24 cellular contexts compared by ENCODE assay signal in the genomic region with DNA sequence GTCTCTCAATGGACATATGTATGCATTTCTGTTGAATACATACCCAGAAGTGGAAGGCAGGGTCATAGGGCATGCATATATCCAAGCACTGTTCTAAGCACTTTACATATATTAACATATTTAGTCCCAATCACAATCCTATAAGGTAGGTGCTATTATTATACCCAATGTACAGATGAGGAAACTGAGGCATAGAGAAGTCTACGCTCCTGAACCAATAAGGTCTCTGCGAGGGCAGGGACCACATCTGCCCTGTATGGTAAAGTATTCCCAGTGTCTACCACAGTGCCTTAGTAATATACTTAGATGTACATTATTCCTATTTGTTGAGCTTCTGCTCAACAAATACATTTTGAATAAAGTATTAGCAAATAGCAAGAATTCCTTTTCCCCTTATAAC. TPM values are rescaled to one million over a fixed set of nuclear protein-coding genes. Genes with fewer than 3 reads are reported as not detected.
DNase-seq lines count a peak whose midpoint lies in the region; ATAC-seq, FAIRE-seq and TF ChIP-seq lines count a peak whose summit lies in the region.
"Had no signal": no experiment of that assay in that cellular context is flagged by ENCODE, and none has a peak within 500 bp of the region (broad histone marks: within the 10 kb centered on the region; RNA-seq: fewer than 3 reads in every experiment).

No MANE protein-coding gene starts in this region.

- no peaks in the 10 kb centered on the region for H3K9me3 ChIP-seq in HepG2 (ENCODE audit: low read length)
- no peaks in the 10 kb centered on the region for H3K9me3 ChIP-seq in right lobe of liver
- H3K9me3 ChIP-seq in Panc1 (ENCODE audit: control insufficient read depth, insufficient read depth, low read depth, low read length), result no peaks in the 10 kb centered on the region
- H3K9me3 ChIP-seq in tibial artery, result no peaks in the 10 kb centered on the region
- H3K9me3 ChIP-seq: Caco-2 had no signal

- TF ChIP-seq CTCF in HepG2 (CRISPR knock-in tag; IDR thresholded peaks at IDR 0.05) (no peak), right lobe of liver (IDR thresholded peaks at IDR 0.05) (no peak), Panc1 (IDR thresholded peaks at IDR 0.05) (no peak), natural killer cell (IDR thresholded peaks at IDR 0.05) (no peak), tibial artery (IDR thresholded peaks at IDR 0.05) (no peak)

- H3K4me1 ChIP-seq in HepG2 (ENCODE audit: insufficient read depth, low read length) (peaks cover 59% of the 10 kb centered on the region), right lobe of liver (peaks cover 0 to 10% (median 1%) of the 10 kb centered on the region in 4 donors), Panc1 (ENCODE audit: control insufficient read depth, insufficient read depth, low read length) (no peaks in the 10 kb centered on the region; the same call in 1 of the 2 replicates), tibial artery (peaks cover 0 to 13% (median 9%) of the 10 kb centered on the region in 4 donors)
- H3K4me1 ChIP-seq: Caco-2 had no signal

- H3K4me3 ChIP-seq in HepG2 (replicated peaks in 1 of 3; ENCODE audit: insufficient read depth in 1 of 3, low read depth in 2 of 3, low read length in 3 of 3), result no peak overlapping the region
- H3K4me3 ChIP-seq in right lobe of liver, result no peak overlapping the region
- no peak overlapping the region for H3K4me3 ChIP-seq in Panc1 (ENCODE audit: low read depth in 2 of 2, low read length in 2 of 2)
- no peak overlapping the region for H3K4me3 ChIP-seq in tibial artery
- H3K4me3 ChIP-seq: BLaER1, GM23248 had no signal

- in situ Hi-C loops in HepG2 (cut with HindIII; ENCODE audit: extremely low pct_ligation_motif_present, low pct_unique_long_range_greater_than_20kb) (no loop called here), Panc1 (cut with HindIII; ENCODE audit: low pct_unique_long_range_greater_than_20kb, low sequenced_read_pairs) (no loop called here)

- TF ChIP-seq RAD21 in HepG2 (CRISPR knock-in tag; IDR thresholded peaks at IDR 0.05), result no peak

- H3K27ac Mint-ChIP-seq in natural killer cell, result no peak overlapping the region
- H3K27ac Mint-ChIP-seq: B cell; CD4-positive, CD25-positive, alpha-beta regulatory T cell; CD8-positive, alpha-beta T cell had no signal

- no peaks in the 10 kb centered on the region for H3K27me3 Mint-ChIP-seq in natural killer cell (ENCODE audit: low read depth in 2 of 2)
- H3K27me3 Mint-ChIP-seq: B cell; CD4-positive, CD25-positive, alpha-beta regulatory T cell had no signal

- TF ChIP-seq EP300 in HepG2 (IDR thresholded peaks at IDR 0.05; ENCODE audit: low read depth in 2 of 2, low read length in 2 of 2) (no peak), HepG2 (CRISPR knock-in tag; IDR thresholded peaks at IDR 0.05; ENCODE audit: borderline replicate concordance) (no peak)

- H3K36me3 ChIP-seq in HepG2 (replicated peaks in 1 of 2; ENCODE audit: control insufficient read depth in 1 of 2, insufficient read depth in 2 of 2, low read length in 2 of 2), result no peaks in the 10 kb centered on the region; a peak in 1 of 5 replicates
- H3K36me3 ChIP-seq in right lobe of liver, result no peaks in the 10 kb centered on the region
- H3K36me3 ChIP-seq in Panc1 (ENCODE audit: control insufficient read depth, insufficient read depth, low read length), result no peaks in the 10 kb centered on the region; the same call in 1 of the 2 replicates
- H3K36me3 ChIP-seq in tibial artery, result no peaks in the 10 kb centered on the region

- CTCF ChIA-PET in HepG2 (lab: Yijun Ruan, JAX; ENCODE audit: low intra/inter-chr PET ratio, low total read pairs), result no interaction called here
- CTCF ChIA-PET in Panc1 (lab: Charles Lee), result no interaction called here

- peak overlapping the region; percentile 6; the same call in 1 of the 2 replicates for H3K4me2 ChIP-seq in HepG2 (ENCODE audit: low read depth, low read length)
- H3K4me2 ChIP-seq: BLaER1 had no signal

- H2AFZ ChIP-seq in HepG2 (ENCODE audit: low read length), result no peak overlapping the region
- H2AFZ ChIP-seq: GM23248 had no signal

- peaks cover 5 to 7% of the 10 kb centered on the region in 2 donors for H3K4me1 Mint-ChIP-seq in natural killer cell

- intact Hi-C loops in HepG2 (cut with micrococcal nuclease; ENCODE audit: unreplicated experiment) (no loop called here), right lobe of liver (cut with DNase I) (no loop called here), Panc1 (cut with micrococcal nuclease; ENCODE audit: unreplicated experiment) (loop anchor here (10.0 kb wide), 1 partner anchor 475 kb away; no protein-coding TSS in a partner anchor), natural killer cell (cut with micrococcal nuclease) (no loop called here), tibial artery (cut with DNase I; ENCODE audit: low total_unique reads) (loop anchor here (10.0 kb wide), 1 partner anchor 365 kb away; no protein-coding TSS in a partner anchor)

- peaks cover 95% of the 10 kb centered on the region for H3K79me2 ChIP-seq in HepG2 (ENCODE audit: insufficient read depth, low read length)

- POLR2A ChIA-PET in HepG2 (lab: Yijun Ruan, JAX), result no interaction called here
- POLR2A ChIA-PET in Panc1 (lab: Charles Lee), result no interaction called here

- BruUV-seq in HepG2 (replicated peaks; lab: Mats Ljungman, UMichigan) (no TSS peak), Panc1 (replicated peaks; lab: Mats Ljungman, UMichigan) (TSS peak; percentile 15)

- H4K20me1 ChIP-seq in HepG2 (ENCODE audit: insufficient read depth, low read length), result peaks cover 27% of the 10 kb centered on the region; the same call in 1 of the 2 replicates

- no peak overlapping the region for H3K27ac ChIP-seq in HepG2 (ENCODE audit: extremely low read length, insufficient read depth, low read length)
- H3K27ac ChIP-seq in right lobe of liver, result no peak overlapping the region
- no peak overlapping the region for H3K27ac ChIP-seq in Panc1 (ENCODE audit: low read length)
- no peak overlapping the region for H3K27ac ChIP-seq in tibial artery
- H3K27ac ChIP-seq: 22Rv1, BLaER1, C4-2B, GM23248 had no signal

- H3K36me3 Mint-ChIP-seq in natural killer cell, result no peaks in the 10 kb centered on the region
- H3K36me3 Mint-ChIP-seq: CD8-positive, alpha-beta T cell had no signal

- no peak for DNase-seq in HepG2 (ENCODE audit: low spot score)
- no peak for DNase-seq in right lobe of liver
- DNase-seq in Panc1 (ENCODE audit: low read depth, low spot score), result no peak
- DNase-seq in natural killer cell, result no peak
- DNase-seq in tibial artery, result no peak
- DNase-seq: Caco-2; CD4-positive, CD25-positive, alpha-beta regulatory T cell; CD8-positive, alpha-beta T cell; DMS 273 treated with DMSO at 0.1 percent for 48 hours; DMS79; GF-D8; GM23248; H7; HCEC 1CT had no signal

- ATAC-seq in HepG2 (no peak), right lobe of liver (no peak), Panc1 (no peak), natural killer cell (no peak)
- ATAC-seq in activated CD4-positive, CD25-positive, alpha-beta regulatory T cell treated with anti-CD3 and anti-CD28 coated beads, Interleukin-2, amount 50 U/mL, for 24 hours, result no peak
- ATAC-seq: CD8-positive, alpha-beta T cell had no signal

- no peak for TF ChIP-seq POLR2A in HepG2 (IDR thresholded peaks at IDR 0.05; ENCODE audit: insufficient read depth in 1 of 2, low read depth in 2 of 2, low read length in 2 of 2)
- no peak for TF ChIP-seq POLR2A in right lobe of liver (IDR thresholded peaks at IDR 0.05)

- no peak overlapping the region for H3K4me3 Mint-ChIP-seq in natural killer cell
- H3K4me3 Mint-ChIP-seq: B cell; CD4-positive, CD25-positive, alpha-beta regulatory T cell; CD8-positive, alpha-beta T cell had no signal

- 100% methylated on average over 2 of the region's 2 CpGs for WGBS in HepG2 (ENCODE audit: low lambda C conversion rate)
- 89% methylated on average over 1 of the region's 2 CpGs for WGBS in right lobe of liver (ENCODE audit: insufficient coverage, low coverage, low lambda C conversion rate, missing lambda C conversion rate)

- H3K27me3 ChIP-seq in HepG2 (ENCODE audit: control insufficient read depth in 1 of 2, insufficient read depth in 2 of 2, low read length in 2 of 2) (no peaks in the 10 kb centered on the region), right lobe of liver (no peaks in the 10 kb centered on the region), Panc1 (ENCODE audit: control insufficient read depth, insufficient read depth, low read length) (no peaks in the 10 kb centered on the region), tibial artery (no peaks in the 10 kb centered on the region)
- H3K27me3 ChIP-seq: BLaER1 had no signal

- no peak overlapping the region for H3K9ac ChIP-seq in HepG2 (ENCODE audit: insufficient read depth, low read depth, low read length)
- H3K9ac ChIP-seq: BLaER1, GM23248 had no signal

- H3K9me3 Mint-ChIP-seq in natural killer cell, result no peaks in the 10 kb centered on the region

- FAIRE-seq in HepG2 (lab: Jason Lieb, UNC), result no peak
- FAIRE-seq: A204.1, D721Med, GM12892, GM19239, H1 had no signal

RNA-seq across cellular contexts. Expression of a gene that starts 5.2 kb away (rescaled TPM):
- total RNA-seq in HepG2 (2016; rRNA removed; fragmentation: Illumina TruSeq; extraction: Trizol) (62.6 and 98.4 TPM in 2 replicates), right lobe of liver (1 to 10 TPM; 4.4 to 8.5 (median 7.1) TPM), Panc1 (2021; ENCODE audit: unreplicated experiment) (38.3 TPM), natural killer cell (1 to 10 TPM; 4.3 to 8.9 (median 6.2) TPM)
- total RNA-seq in HepG2 (2016; cell fraction: cytosol; rRNA removed; fragmentation: Illumina TruSeq; extraction: Trizol; ENCODE audit: low read depth), result 5.3 and 7.1 TPM in 2 replicates
- total RNA-seq in HepG2 (2016; cell fraction: insoluble cytoplasmic fraction; rRNA removed; fragmentation: Illumina TruSeq; extraction: Trizol), result 59.7 and 95.9 TPM in 2 replicates
- total RNA-seq in HepG2 (2016; cell fraction: membrane; rRNA removed; fragmentation: Illumina TruSeq; extraction: Trizol), result 19.1 and 23.2 TPM in 2 replicates
- total RNA-seq in HepG2 (2016; cell fraction: nucleus; rRNA removed; fragmentation: Illumina TruSeq; extraction: Trizol), result 44.4 and 47.9 TPM in 2 replicates
- 13.7 and 16.9 TPM in 2 replicates for polyA plus RNA-seq in HepG2 (2011; rRNA removed)
- polyA plus RNA-seq in HepG2 (2011; cell fraction: cytosol; rRNA removed), result 6.9 and 9.4 TPM in 2 replicates
- 5.9 and 6.3 TPM in 2 replicates for polyA plus RNA-seq in HepG2 (2011; cell fraction: nucleus; rRNA removed)
- 21.9 and 23.3 TPM in 2 replicates for polyA plus RNA-seq in HepG2 (2012)
- 1.6 and 1.8 TPM in 2 replicates for polyA plus RNA-seq in HepG2 (2016; cell fraction: cytosol; fragmentation: Illumina TruSeq; extraction: Trizol; ENCODE audit: low read depth)
- 64.9 and 70.4 TPM in 2 replicates for polyA plus RNA-seq in HepG2 (2016; cell fraction: insoluble cytoplasmic fraction; fragmentation: Illumina TruSeq; extraction: Trizol; ENCODE audit: low read depth)
- 6.4 and 7.7 TPM in 2 replicates for polyA plus RNA-seq in HepG2 (2016; cell fraction: membrane; fragmentation: Illumina TruSeq; extraction: Trizol; ENCODE audit: low read depth)
- polyA plus RNA-seq in HepG2 (2016; cell fraction: nucleus; fragmentation: Illumina TruSeq; extraction: Trizol; ENCODE audit: insufficient read depth, low read depth), result 39.8 and 45.4 TPM in 2 replicates
- 16.1 and 21.7 TPM in 2 replicates for polyA minus RNA-seq in HepG2 (2011; rRNA and poly(A)+ RNA removed; ENCODE audit: low replicate concordance)
- polyA minus RNA-seq in HepG2 (2011; cell fraction: cytosol; rRNA and poly(A)+ RNA removed), result 11.9 and 16.3 TPM in 2 replicates
- 25.0 and 29.1 TPM in 2 replicates for polyA minus RNA-seq in HepG2 (2011; cell fraction: nucleus; rRNA and poly(A)+ RNA removed)
- polyA plus RNA-seq in Panc1 (2012; ENCODE audit: insufficient read length), result 27.2 TPM

RNA-seq across cellular contexts. Expression of a gene that starts 5.9 kb away (rescaled TPM):
- total RNA-seq in HepG2 (2016; rRNA removed; fragmentation: Illumina TruSeq; extraction: Trizol) (249 and 453 TPM in 2 replicates), right lobe of liver (10 to 100 TPM; 39.8 to 77.5 (median 54.2) TPM), Panc1 (2021; ENCODE audit: unreplicated experiment) (135 TPM), natural killer cell (10 to 100 TPM; 15.8 to 20.0 (median 17.6) TPM)
- 32.8 and 38.2 TPM in 2 replicates for total RNA-seq in HepG2 (2016; cell fraction: cytosol; rRNA removed; fragmentation: Illumina TruSeq; extraction: Trizol; ENCODE audit: low read depth)
- total RNA-seq in HepG2 (2016; cell fraction: insoluble cytoplasmic fraction; rRNA removed; fragmentation: Illumina TruSeq; extraction: Trizol), result 251 and 440 TPM in 2 replicates
- total RNA-seq in HepG2 (2016; cell fraction: membrane; rRNA removed; fragmentation: Illumina TruSeq; extraction: Trizol), result 86.3 and 100 TPM in 2 replicates
- total RNA-seq in HepG2 (2016; cell fraction: nucleus; rRNA removed; fragmentation: Illumina TruSeq; extraction: Trizol), result 120 and 133 TPM in 2 replicates
- polyA plus RNA-seq in HepG2 (2011; rRNA removed), result 165 and 241 TPM in 2 replicates
- polyA plus RNA-seq in HepG2 (2011; cell fraction: cytosol; rRNA removed), result 131 and 167 TPM in 2 replicates
- polyA plus RNA-seq in HepG2 (2011; cell fraction: nucleus; rRNA removed), result 70.5 and 75.1 TPM in 2 replicates
- 143 and 229 TPM in 2 replicates for polyA plus RNA-seq in HepG2 (2012)
- 44.9 and 45.4 TPM in 2 replicates for polyA plus RNA-seq in HepG2 (2016; cell fraction: cytosol; fragmentation: Illumina TruSeq; extraction: Trizol; ENCODE audit: low read depth)
- 478 and 487 TPM in 2 replicates for polyA plus RNA-seq in HepG2 (2016; cell fraction: insoluble cytoplasmic fraction; fragmentation: Illumina TruSeq; extraction: Trizol; ENCODE audit: low read depth)
- 72.6 and 81.2 TPM in 2 replicates for polyA plus RNA-seq in HepG2 (2016; cell fraction: membrane; fragmentation: Illumina TruSeq; extraction: Trizol; ENCODE audit: low read depth)
- polyA plus RNA-seq in HepG2 (2016; cell fraction: nucleus; fragmentation: Illumina TruSeq; extraction: Trizol; ENCODE audit: insufficient read depth, low read depth), result 160 and 165 TPM in 2 replicates
- 99.6 and 124 TPM in 2 replicates for polyA minus RNA-seq in HepG2 (2011; rRNA and poly(A)+ RNA removed; ENCODE audit: low replicate concordance)
- polyA minus RNA-seq in HepG2 (2011; cell fraction: cytosol; rRNA and poly(A)+ RNA removed), result 75.2 and 84.6 TPM in 2 replicates
- 143 TPM in 2 replicates for polyA minus RNA-seq in HepG2 (2011; cell fraction: nucleus; rRNA and poly(A)+ RNA removed)
- 48.6 TPM for polyA plus RNA-seq in Panc1 (2012; ENCODE audit: insufficient read length)

RNA-seq across cellular contexts. Expression of a gene that starts 37.2 kb away (rescaled TPM):
- 75.6 and 126 TPM in 2 replicates for total RNA-seq in HepG2 (2016; rRNA removed; fragmentation: Illumina TruSeq; extraction: Trizol)
- total RNA-seq in HepG2 (2016; cell fraction: cytosol; rRNA removed; fragmentation: Illumina TruSeq; extraction: Trizol; ENCODE audit: low read depth), result 13.0 and 14.5 TPM in 2 replicates
- 74.7 and 123 TPM in 2 replicates for total RNA-seq in HepG2 (2016; cell fraction: insoluble cytoplasmic fraction; rRNA removed; fragmentation: Illumina TruSeq; extraction: Trizol)
- 40.7 and 48.1 TPM in 2 replicates for total RNA-seq in HepG2 (2016; cell fraction: membrane; rRNA removed; fragmentation: Illumina TruSeq; extraction: Trizol)
- total RNA-seq in HepG2 (2016; cell fraction: nucleus; rRNA removed; fragmentation: Illumina TruSeq; extraction: Trizol), result 73.8 and 86.5 TPM in 2 replicates
- polyA plus RNA-seq in HepG2 (2011; rRNA removed), result 46.1 and 64.9 TPM in 2 replicates
- polyA plus RNA-seq in HepG2 (2011; cell fraction: cytosol; rRNA removed), result 34.7 and 51.4 TPM in 2 replicates
- polyA plus RNA-seq in HepG2 (2011; cell fraction: nucleus; rRNA removed), result 23.9 and 32.9 TPM in 2 replicates
- polyA plus RNA-seq in HepG2 (2012), result 58.2 and 72.9 TPM in 2 replicates
- polyA plus RNA-seq in HepG2 (2016; cell fraction: cytosol; fragmentation: Illumina TruSeq; extraction: Trizol; ENCODE audit: low read depth), result 14.8 and 15.2 TPM in 2 replicates
- 105 and 107 TPM in 2 replicates for polyA plus RNA-seq in HepG2 (2016; cell fraction: insoluble cytoplasmic fraction; fragmentation: Illumina TruSeq; extraction: Trizol; ENCODE audit: low read depth)
- polyA plus RNA-seq in HepG2 (2016; cell fraction: membrane; fragmentation: Illumina TruSeq; extraction: Trizol; ENCODE audit: low read depth), result 27.5 and 32.0 TPM in 2 replicates
- 63.6 and 67.8 TPM in 2 replicates for polyA plus RNA-seq in HepG2 (2016; cell fraction: nucleus; fragmentation: Illumina TruSeq; extraction: Trizol; ENCODE audit: insufficient read depth, low read depth)
- polyA minus RNA-seq in HepG2 (2011; rRNA and poly(A)+ RNA removed; ENCODE audit: low replicate concordance), result 54.7 and 55.6 TPM in 2 replicates
- 125 and 129 TPM in 2 replicates for polyA minus RNA-seq in HepG2 (2011; cell fraction: cytosol; rRNA and poly(A)+ RNA removed)
- 141 and 163 TPM in 2 replicates for polyA minus RNA-seq in HepG2 (2011; cell fraction: nucleus; rRNA and poly(A)+ RNA removed)
- 10 to 100 TPM; 41.3 to 54.8 (median 46.6) TPM for total RNA-seq in right lobe of liver
- total RNA-seq in Panc1 (2021; ENCODE audit: unreplicated experiment), result 82.4 TPM
- polyA plus RNA-seq in Panc1 (2012; ENCODE audit: insufficient read length), result 47.3 TPM
- total RNA-seq in natural killer cell, result 100 to 1,000 TPM; 102 to 131 (median 120) TPM

RNA-seq across cellular contexts. Expression of a gene that starts 42.9 kb away (rescaled TPM):
- total RNA-seq in HepG2 (2016; rRNA removed; fragmentation: Illumina TruSeq; extraction: Trizol), result 12.6 and 16.8 TPM in 2 replicates
- 3.0 and 5.9 TPM in 2 replicates for total RNA-seq in HepG2 (2016; cell fraction: cytosol; rRNA removed; fragmentation: Illumina TruSeq; extraction: Trizol; ENCODE audit: low read depth)
- 12.0 and 16.5 TPM in 2 replicates for total RNA-seq in HepG2 (2016; cell fraction: insoluble cytoplasmic fraction; rRNA removed; fragmentation: Illumina TruSeq; extraction: Trizol)
- 4.5 and 5.5 TPM in 2 replicates for total RNA-seq in HepG2 (2016; cell fraction: membrane; rRNA removed; fragmentation: Illumina TruSeq; extraction: Trizol)
- 15.5 and 16.0 TPM in 2 replicates for total RNA-seq in HepG2 (2016; cell fraction: nucleus; rRNA removed; fragmentation: Illumina TruSeq; extraction: Trizol)
- polyA plus RNA-seq in HepG2 (2011; rRNA removed), result 7.8 and 14.1 TPM in 2 replicates
- polyA plus RNA-seq in HepG2 (2011; cell fraction: cytosol; rRNA removed), result 2.9 and 4.6 TPM in 2 replicates
- polyA plus RNA-seq in HepG2 (2011; cell fraction: nucleus; rRNA removed), result 9.1 and 12.4 TPM in 2 replicates
- polyA plus RNA-seq in HepG2 (2012), result 5.0 and 6.6 TPM in 2 replicates
- polyA plus RNA-seq in HepG2 (2016; cell fraction: cytosol; fragmentation: Illumina TruSeq; extraction: Trizol; ENCODE audit: low read depth), result 0.38 and 0.55 TPM in 2 replicates
- polyA plus RNA-seq in HepG2 (2016; cell fraction: insoluble cytoplasmic fraction; fragmentation: Illumina TruSeq; extraction: Trizol; ENCODE audit: low read depth), result 7.9 and 9.8 TPM in 2 replicates
- 1.1 and 1.3 TPM in 2 replicates for polyA plus RNA-seq in HepG2 (2016; cell fraction: membrane; fragmentation: Illumina TruSeq; extraction: Trizol; ENCODE audit: low read depth)
- 11.8 and 13.3 TPM in 2 replicates for polyA plus RNA-seq in HepG2 (2016; cell fraction: nucleus; fragmentation: Illumina TruSeq; extraction: Trizol; ENCODE audit: insufficient read depth, low read depth)
- polyA minus RNA-seq in HepG2 (2011; rRNA and poly(A)+ RNA removed; ENCODE audit: low replicate concordance), result 5.4 and 6.8 TPM in 2 replicates
- 4.6 and 5.3 TPM in 2 replicates for polyA minus RNA-seq in HepG2 (2011; cell fraction: cytosol; rRNA and poly(A)+ RNA removed)
- polyA minus RNA-seq in HepG2 (2011; cell fraction: nucleus; rRNA and poly(A)+ RNA removed), result 38.4 and 47.6 TPM in 2 replicates
- total RNA-seq in right lobe of liver, result 10 to 100 TPM in 1 of 6 experiments, 1 to 10 TPM in 5; 4.8 to 10.1 (median 5.5) TPM
- total RNA-seq in Panc1 (2021; ENCODE audit: unreplicated experiment), result 5.4 TPM
- 2.4 TPM for polyA plus RNA-seq in Panc1 (2012; ENCODE audit: insufficient read length)
- 10 to 100 TPM in 1 of 3 donors, 1 to 10 TPM in 2; 9.5 to 14.2 (median 9.6) TPM for total RNA-seq in natural killer cell

Comparison
In these comparisons a context has a peak if more than half of its experiments do, and no peak if none do; other contexts are left out.
1. intact Hi-C loops: an anchor here in Panc1 (10.0 kb wide) and tibial artery (10.0 kb wide); none called in HepG2, right lobe of liver and natural killer cell.